Comparison of ENCODE assay signal across 26 cellular contexts in genomic region chr7:98073047-98073446, GRCh38.
"Had no signal": no experiment of that assay in that cellular context is flagged by ENCODE, and none has a peak within 500 bp of the region (broad histone marks: within the 10 kb centered on the region; RNA-seq: fewer than 3 reads in every experiment).

No MANE protein-coding gene starts in this region.

- H3K9me3 Mint-ChIP-seq: nephron; neural crest cell; stimulated activated effector memory CD8-positive, alpha-beta T cell treated with anti-CD3 and anti-CD28 coated beads, Interleukin-12 subunit alpha, Interleukin-12 subunit beta, amount 100 ng/mL, for 72 hours; stimulated activated naive CD8-positive, alpha-beta T cell treated with anti-CD3 and anti-CD28 coated beads, Interleukin-15, Interleukin-2, amounts not matched to agents 100 ng/mL and 50 ng/mL, for 24 hours had no signal

- H3K27me3 ChIP-seq: pancreas, upper lobe of left lung had no signal

- H3K4me3 Mint-ChIP-seq: naive thymus-derived CD4-positive, alpha-beta T cell; nephron; neural crest cell; stimulated activated effector memory CD8-positive, alpha-beta T cell treated with anti-CD3 and anti-CD28 coated beads, Interleukin-12 subunit alpha, Interleukin-12 subunit beta, amount 100 ng/mL, for 72 hours; stimulated activated naive CD8-positive, alpha-beta T cell treated with anti-CD3 and anti-CD28 coated beads, Interleukin-15, Interleukin-2, amounts not matched to agents 100 ng/mL and 50 ng/mL, for 24 hours had no signal

- H3K27ac ChIP-seq: pancreas, prostate gland, spleen, transverse colon, upper lobe of left lung had no signal

- H3K27ac Mint-ChIP-seq: naive thymus-derived CD4-positive, alpha-beta T cell; nephron; stimulated activated effector memory CD8-positive, alpha-beta T cell treated with anti-CD3 and anti-CD28 coated beads, Interleukin-12 subunit alpha, Interleukin-12 subunit beta, amount 100 ng/mL, for 72 hours; stimulated activated naive CD8-positive, alpha-beta T cell treated with anti-CD3 and anti-CD28 coated beads, Interleukin-15, Interleukin-2, amounts not matched to agents 100 ng/mL and 50 ng/mL, for 24 hours had no signal

- DNase-seq: head of caudate nucleus; hippocampal formation; kidney glomerular epithelial cell; left cardiac atrium; mesendoderm; midbrain; mucosa of descending colon; naive thymus-derived CD4-positive, alpha-beta T cell; nucleus accumbens; retina; right cardiac atrium; small intestine; spleen; stimulated activated CD4-positive, alpha-beta T cell treated with anti-CD3 and anti-CD28 coated beads, Interleukin-4, amount 100 ng/mL, for 24 hours; stimulated activated naive CD4-positive, alpha-beta T cell; transverse colon had no signal

- H3K4me3 ChIP-seq: lung, mucosa of descending colon, pancreas, prostate gland, spleen, transverse colon, upper lobe of left lung had no signal

- H3K4me1 Mint-ChIP-seq: nephron; neural crest cell; stimulated activated effector memory CD8-positive, alpha-beta T cell treated with anti-CD3 and anti-CD28 coated beads, Interleukin-12 subunit alpha, Interleukin-12 subunit beta, amount 100 ng/mL, for 72 hours had no signal

- ATAC-seq: left cardiac atrium; left lobe of liver; mucosa of descending colon; naive thymus-derived CD4-positive, alpha-beta T cell; pancreas; right cardiac atrium; sciatic nerve; stimulated activated effector memory CD8-positive, alpha-beta T cell treated with anti-CD3 and anti-CD28 coated beads, Interleukin-12 subunit alpha, Interleukin-12 subunit beta, amount 100 ng/mL, for 72 hours had no signal

- H3K36me3 ChIP-seq: pancreas, prostate gland, spleen, transverse colon, upper lobe of left lung had no signal

- H3K36me3 Mint-ChIP-seq: naive thymus-derived CD4-positive, alpha-beta T cell; stimulated activated effector memory CD8-positive, alpha-beta T cell treated with anti-CD3 and anti-CD28 coated beads, Interleukin-12 subunit alpha, Interleukin-12 subunit beta, amount 100 ng/mL, for 72 hours had no signal

- H3K9me3 ChIP-seq: mucosa of descending colon, pancreas, prostate gland, transverse colon, upper lobe of left lung had no signal

- H3K4me1 ChIP-seq: pancreas, prostate gland, spleen, transverse colon, upper lobe of left lung had no signal
